Comparison of ENCODE assay signal across 8 cellular contexts in genomic region chr1:65255088-65256050, GRCh38.
DNase-seq lines count a peak whose midpoint lies in the region; ATAC-seq and TF ChIP-seq lines count a peak whose summit lies in the region.

No MANE protein-coding gene starts in this region.

- peak overlapping the region; percentile 59 to 74 for H3K4me3 ChIP-seq in cardiac fibroblast (replicated peaks in 1 of 2; ENCODE audit: low read depth in 2 of 2, low read length in 2 of 2)

- peak overlapping the region; percentile 88 to 90 for H3K4me3 Mint-ChIP-seq in stimulated activated naive CD8-positive, alpha-beta T cell treated with anti-CD3 and anti-CD28 coated beads, Interleukin-15, amount 100 ng/mL, for 72 hours

- DNase-seq in NCI-H510A treated with DMSO at 0.1 percent for 48 hours (lab: John Stamatoyannopoulos, UW) (peak; percentile 85), NCI-H510A (lab: John Stamatoyannopoulos, UW) (no peak), NCI-H345 treated with DMSO at 0.1 percent for 48 hours (lab: John Stamatoyannopoulos, UW; ENCODE audit: unreplicated experiment) (peak; percentile 21), cardiac fibroblast (ENCODE audit: low read depth in 2 of 2) (peak; percentile 17 to 24), kidney glomerular epithelial cell (lab: John Stamatoyannopoulos, UW) (peak; percentile 31)
- DNase-seq in stimulated activated naive CD8-positive, alpha-beta T cell treated with anti-CD3 and anti-CD28 coated beads, Interleukin-15, amount 100 ng/mL, for 72 hours = no peak
- DNase-seq in stimulated activated CD8-positive, alpha-beta memory T cell treated with anti-CD3 and anti-CD28 coated beads, Interleukin-4, amount 100 ng/mL, for 48 hours = no peak

- H3K4me1 Mint-ChIP-seq in stimulated activated naive CD8-positive, alpha-beta T cell treated with anti-CD3 and anti-CD28 coated beads, Interleukin-15, amount 100 ng/mL, for 72 hours = peaks cover 29% of the 10 kb centered on the region

- TF ChIP-seq CTCF in cardiac fibroblast (IDR thresholded peaks at IDR 0.05; ENCODE audit: low read depth, low read length) = no peak

- no peaks in the 10 kb centered on the region for H3K9me3 Mint-ChIP-seq in stimulated activated naive CD8-positive, alpha-beta T cell treated with anti-CD3 and anti-CD28 coated beads, Interleukin-15, amount 100 ng/mL, for 72 hours

- ATAC-seq in stimulated activated naive CD8-positive, alpha-beta T cell treated with anti-CD3 and anti-CD28 coated beads, Interleukin-15, amount 100 ng/mL, for 72 hours = no peak
- no peak for ATAC-seq in GM21515 (IDR thresholded peaks at IDR 0.05; ENCODE audit: unreplicated experiment)

- peaks cover 34% of the 10 kb centered on the region for H3K27me3 Mint-ChIP-seq in stimulated activated naive CD8-positive, alpha-beta T cell treated with anti-CD3 and anti-CD28 coated beads, Interleukin-15, amount 100 ng/mL, for 72 hours

- peak overlapping the region; percentile 21 to 65 for H3K27ac Mint-ChIP-seq in stimulated activated naive CD8-positive, alpha-beta T cell treated with anti-CD3 and anti-CD28 coated beads, Interleukin-15, amount 100 ng/mL, for 72 hours

Comparison
In these comparisons a context has a peak if more than half of its experiments do, and no peak if none do; other contexts are left out.
1. DNase-seq: peak in NCI-H510A treated with DMSO at 0.1 percent for 48 hours (single experiment), NCI-H345 treated with DMSO at 0.1 percent for 48 hours (single experiment), cardiac fibroblast (2 of 2) and kidney glomerular epithelial cell (single experiment); none in NCI-H510A (single experiment), stimulated activated naive CD8-positive, alpha-beta T cell treated with anti-CD3 and anti-CD28 coated beads, Interleukin-15, amount 100 ng/mL, for 72 hours (0 of 2) and stimulated activated CD8-positive, alpha-beta memory T cell treated with anti-CD3 and anti-CD28 coated beads, Interleukin-4, amount 100 ng/mL, for 48 hours (single experiment).